18 cellular contexts compared by ENCODE assay signal in the genomic region with DNA sequence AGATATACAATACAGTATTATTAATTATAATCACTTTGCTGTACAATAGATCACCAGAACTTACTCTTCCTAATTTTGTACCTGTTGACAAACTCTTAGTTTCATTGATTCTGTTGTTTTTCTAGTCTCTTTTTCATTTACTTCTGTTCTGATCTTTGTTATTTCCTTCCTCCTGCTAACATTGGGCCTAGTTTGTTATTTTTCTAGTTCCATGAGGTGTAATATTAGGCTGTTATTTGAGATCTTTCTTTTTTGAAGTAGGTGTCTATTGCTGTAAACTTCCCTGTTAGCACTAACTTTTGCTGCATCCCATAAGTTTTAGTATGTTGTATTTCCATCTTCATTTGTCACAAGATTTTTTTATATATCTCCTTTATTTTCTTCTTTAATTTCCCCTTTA. TPM values are rescaled to one million over a fixed set of nuclear protein-coding genes. Genes with fewer than 3 reads are reported as not detected.
DNase-seq lines count a peak whose midpoint lies in the region; ATAC-seq, FAIRE-seq and TF ChIP-seq lines count a peak whose summit lies in the region.
"Had no signal": no experiment of that assay in that cellular context is flagged by ENCODE, and none has a peak within 500 bp of the region (broad histone marks: within the 10 kb centered on the region; RNA-seq: fewer than 3 reads in every experiment).

No MANE protein-coding gene starts in this region.

- H3K27me3 ChIP-seq in Loucy (ENCODE audit: insufficient read depth, low read length, poor library complexity, severe bottlenecking), result no peaks in the 10 kb centered on the region
- no peaks in the 10 kb centered on the region for H3K27me3 ChIP-seq in neutrophil
- H3K27me3 ChIP-seq: SJSA1, thyroid gland had no signal

- FAIRE-seq in A549 (lab: Jason Lieb, UNC), result no peak
- FAIRE-seq: GM19239 had no signal

- H3K27ac Mint-ChIP-seq in glutamatergic neuron (ENCODE audit: unreplicated experiment), result no peak overlapping the region

- no peaks in the 10 kb centered on the region for H3K9me2 ChIP-seq in Loucy (replicated peaks; ENCODE audit: low read depth, low read length)

- TF ChIP-seq POLR2A in A549 (IDR thresholded peaks at IDR 0.05; ENCODE audit: low read length), result no peak

- H3K4me3 ChIP-seq in A549 (no peak overlapping the region), Loucy (ENCODE audit: low read length, poor library complexity, severe bottlenecking) (peak overlapping the region; percentile 43), neutrophil (ENCODE audit: low read depth in 1 of 2, low read length in 1 of 2) (peak overlapping the region; percentile 39 to 53)
- H3K4me3 ChIP-seq: SJSA1, thyroid gland had no signal

- peaks cover 90% of the 10 kb centered on the region for H3K79me2 ChIP-seq in Loucy (ENCODE audit: insufficient read depth, low read length)

- H3K4me2 ChIP-seq in A549, result peak overlapping the region; percentile 58; the same call in 1 of the 3 replicates
- peak overlapping the region; percentile 50 for H3K4me2 ChIP-seq in Loucy (ENCODE audit: low read depth, low read length, poor library complexity, severe bottlenecking)
- H3K4me2 ChIP-seq: KMS-11 had no signal

- no peak for TF ChIP-seq RAD21 in A549 (conservative IDR thresholded peaks at IDR 0.05 in 1 of 2, IDR thresholded peaks at IDR 0.05 in 1 of 2)

- peaks cover 5% of the 10 kb centered on the region for H3F3A ChIP-seq in Loucy (ENCODE audit: low read depth)

- no peak for DNase-seq in A549 (ENCODE audit: low read depth in 1 of 2, low spot score in 1 of 2)
- DNase-seq in epithelial cell of prostate (ENCODE audit: low read depth, low spot score), result no peak
- DNase-seq in NCI-H187 treated with DMSO at 0.1 percent for 48 hours (lab: John Stamatoyannopoulos, UW), result no peak
- DNase-seq in glutamatergic neuron, result no peak
- DNase-seq in activated effector memory CD4-positive, alpha-beta T cell treated with anti-CD3 and anti-CD28 coated beads, Interleukin-2, amount 50 U/mL, for 16 hours, result no peak
- DNase-seq: activated CD8-positive, alpha-beta memory T cell treated with anti-CD3 and anti-CD28 coated beads for 24 hours; activated gamma-delta T cell treated with Interleukin-2 at 50 U/mL for 16 hours; effector CD8-positive, alpha-beta T cell; NCI-H1436; stimulated activated CD4-positive, alpha-beta T cell treated with anti-CD3 and anti-CD28 coated beads, Interleukin-15, amount 100 ng/mL, for 24 hours; thyroid gland had no signal

- ATAC-seq in A549 (no peak), GM21360 (IDR thresholded peaks at IDR 0.05; ENCODE audit: unreplicated experiment) (no peak)

- H3K4me1 Mint-ChIP-seq in glutamatergic neuron (ENCODE audit: low read depth, unreplicated experiment), result peaks cover 23% of the 10 kb centered on the region

- no peak overlapping the region for H3K4me3 Mint-ChIP-seq in glutamatergic neuron (ENCODE audit: unreplicated experiment)

- no peak for TF ChIP-seq EP300 in A549 (IDR thresholded peaks at IDR 0.05)

- H3K27ac ChIP-seq in A549 (no peak overlapping the region; a peak in 1 of 6 replicates), epithelial cell of prostate (peak overlapping the region; percentile 77), neutrophil (peak overlapping the region; percentile 83)
- H3K27ac ChIP-seq: KMS-11, parathyroid adenoma, SJSA1, thyroid gland had no signal

- H2AFZ ChIP-seq in Loucy (ENCODE audit: low read length), result no peak overlapping the region
- H2AFZ ChIP-seq: parathyroid adenoma had no signal

- H3K9me3 ChIP-seq in A549, result no peaks in the 10 kb centered on the region
- H3K9me3 ChIP-seq in Loucy (ENCODE audit: insufficient read depth, low read depth, low read length), result no peaks in the 10 kb centered on the region
- no peaks in the 10 kb centered on the region for H3K9me3 ChIP-seq in neutrophil
- H3K9me3 ChIP-seq: SJSA1, thyroid gland had no signal

- no peaks in the 10 kb centered on the region for H4K20me1 ChIP-seq in Loucy (ENCODE audit: insufficient read depth, low read length, poor library complexity, severe bottlenecking)

- no peak for TF ChIP-seq CTCF in A549 (IDR thresholded peaks at IDR 0.05)
- TF ChIP-seq CTCF in Loucy (conservative IDR thresholded peaks at IDR 0.05; ENCODE audit: low read length), result no peak
- no peak for TF ChIP-seq CTCF in neutrophil (IDR thresholded peaks at IDR 0.05)
- no peak for TF ChIP-seq CTCF in glutamatergic neuron (IDR thresholded peaks at IDR 0.05; ENCODE audit: partially characterized antibody, unreplicated experiment)

- peaks cover 6% of the 10 kb centered on the region for H3K27me3 Mint-ChIP-seq in glutamatergic neuron (ENCODE audit: unreplicated experiment)

- POLR2A ChIA-PET in A549 (lab: Yijun Ruan, JAX), result no interaction called here

- CTCF ChIA-PET in A549 (lab: Yijun Ruan, JAX), result no interaction called here

- H3K4me1 ChIP-seq in A549, result peaks cover 77% of the 10 kb centered on the region
- H3K4me1 ChIP-seq in Loucy (ENCODE audit: insufficient read depth, low read length, poor library complexity, severe bottlenecking), result peaks cover 68% of the 10 kb centered on the region
- peaks cover 79 to 97% of the 10 kb centered on the region in 2 experiments for H3K4me1 ChIP-seq in neutrophil (ENCODE audit: control insufficient read depth in 1 of 2, insufficient read depth in 1 of 2, low read depth in 1 of 2, low read length in 1 of 2)

- no peaks in the 10 kb centered on the region for H3K36me3 Mint-ChIP-seq in glutamatergic neuron (ENCODE audit: unreplicated experiment)

- H3K9ac ChIP-seq in Loucy (ENCODE audit: low read depth, low read length, poor library complexity, severe bottlenecking), result peak overlapping the region; percentile 55
- H3K9ac ChIP-seq: KMS-11, parathyroid adenoma had no signal

- H3K36me3 ChIP-seq in Loucy (ENCODE audit: insufficient read depth, low read length) (no peaks in the 10 kb centered on the region), neutrophil (no peaks in the 10 kb centered on the region)
- H3K36me3 ChIP-seq: SJSA1, thyroid gland had no signal

- peaks cover 1% of the 10 kb centered on the region for H3K9me3 Mint-ChIP-seq in glutamatergic neuron (ENCODE audit: unreplicated experiment)

TF ChIP-seq in A549, 52 proteins besides CTCF, POLR2A, EP300 and RAD21:
- TF ChIP-seq FOSL2 (IDR thresholded peaks at IDR 0.05), result no peak
- no peak for TF ChIP-seq FOSL2 (CRISPR knock-in tag; IDR thresholded peaks at IDR 0.05)
- no peak for TF ChIP-seq CHD2 (IDR thresholded peaks at IDR 0.05; ENCODE audit: low read length, partially characterized antibody)

RNA-seq across cellular contexts. Expression of a gene that starts 55.1 kb away (rescaled TPM):
- polyA plus RNA-seq in A549 (2011; rRNA removed), result 92.0 and 94.1 TPM in 2 replicates
- 54.9 and 75.4 TPM in 2 replicates for polyA plus RNA-seq in A549 (2012; cell fraction: cytosol; rRNA removed)
- polyA plus RNA-seq in A549 (2012; cell fraction: nucleus; rRNA removed), result 24.6 and 27.2 TPM in 2 replicates
- polyA plus RNA-seq in A549 (2017; fragmentation: RNase III; extraction: RNeasy Plus Mini Kit Qiagen cat#74134 plus additional on column Dnase treatment), result 37.5 to 42.5 TPM (median 40.0 TPM) in 3 replicates
- polyA minus RNA-seq in A549 (2011; rRNA and poly(A)+ RNA removed), result 108 and 111 TPM in 2 replicates
- 18.5 TPM for total RNA-seq in glutamatergic neuron (ENCODE audit: unreplicated experiment)

Comparison
In these comparisons a context has a peak if more than half of its experiments do, and no peak if none do; other contexts are left out.
1. H3K27ac ChIP-seq: peak in epithelial cell of prostate (single experiment) and neutrophil (single experiment); none in A549 (0 of 2).